ENCODE assay signal across 16 cellular contexts in genomic region chr9:127333326-127334064, GRCh38.
DNase-seq lines count a peak whose midpoint lies in the region; ATAC-seq, FAIRE-seq and TF ChIP-seq lines count a peak whose summit lies in the region.
"Had no signal": no experiment of that assay in that cellular context is flagged by ENCODE, and none has a peak within 500 bp of the region (broad histone marks: within the 10 kb centered on the region; RNA-seq: fewer than 3 reads in every experiment).

No MANE protein-coding gene starts in this region.

- H3K27ac ChIP-seq in HepG2 (ENCODE audit: extremely low read length, insufficient read depth, low read length): no peak overlapping the region
- peak overlapping the region; percentile 29 for H3K27ac ChIP-seq in suprapubic skin

- H2AFZ ChIP-seq in HepG2 (ENCODE audit: low read length): no peak overlapping the region

- H3K4me1 Mint-ChIP-seq in WTC11: no peaks in the 10 kb centered on the region

- H3K9me3 ChIP-seq in HepG2 (ENCODE audit: low read length): no peaks in the 10 kb centered on the region
- H3K9me3 ChIP-seq in suprapubic skin: no peaks in the 10 kb centered on the region

- peak; percentile 4 for FAIRE-seq in HepG2 (lab: Jason Lieb, UNC)
- FAIRE-seq: endothelial cell of umbilical vein, G401.6 had no signal

- no peaks in the 10 kb centered on the region for H3K9me3 Mint-ChIP-seq in WTC11

- CTCF ChIA-PET in WTC11 (lab: Charles Lee) (no interaction called here), HepG2 (lab: Yijun Ruan, JAX; ENCODE audit: low intra/inter-chr PET ratio, low total read pairs) (no interaction called here)

- H3K4me1 ChIP-seq in HepG2 (ENCODE audit: insufficient read depth, low read length): peaks cover 16% of the 10 kb centered on the region
- peaks cover 27% of the 10 kb centered on the region for H3K4me1 ChIP-seq in suprapubic skin

- H3K27me3 Mint-ChIP-seq in WTC11 (ENCODE audit: low read depth): no peaks in the 10 kb centered on the region

- no peak overlapping the region for H3K4me2 ChIP-seq in HepG2 (ENCODE audit: low read depth, low read length)

- H3K36me3 ChIP-seq in HepG2 (replicated peaks in 1 of 2; ENCODE audit: control insufficient read depth in 1 of 2, insufficient read depth in 2 of 2, low read length in 2 of 2): no peaks in the 10 kb centered on the region; a peak in 2 of 5 replicates
- H3K36me3 ChIP-seq in suprapubic skin: peaks cover 4% of the 10 kb centered on the region

- H4K20me1 ChIP-seq in HepG2 (ENCODE audit: insufficient read depth, low read length): no peaks in the 10 kb centered on the region

- no peak for TF ChIP-seq POLR2A in HepG2 (IDR thresholded peaks at IDR 0.05; ENCODE audit: insufficient read depth in 1 of 2, low read depth in 2 of 2, low read length in 2 of 2)
- no peak for TF ChIP-seq POLR2A in suprapubic skin (IDR thresholded peaks at IDR 0.05)

- TF ChIP-seq CTCF in WTC11 (IDR thresholded peaks at IDR 0.05) (no peak), HepG2 (CRISPR knock-in tag; IDR thresholded peaks at IDR 0.05) (no peak), suprapubic skin (IDR thresholded peaks at IDR 0.05) (no peak)

- no peaks in the 10 kb centered on the region; a peak in 1 of 5 replicates for H3K27me3 ChIP-seq in HepG2 (ENCODE audit: control insufficient read depth in 1 of 2, insufficient read depth in 2 of 2, low read length in 2 of 2)
- no peaks in the 10 kb centered on the region for H3K27me3 ChIP-seq in suprapubic skin

- DNase-seq in HuH-7.5 (ENCODE audit: low spot score) (peak; percentile 38), WTC11 (ENCODE audit: low spot score) (no peak), HepG2 (ENCODE audit: low spot score) (no peak), suprapubic skin (ENCODE audit: low spot score in 2 of 2) (no peak), NCI-H187 treated with DMSO at 0.1 percent for 48 hours (lab: John Stamatoyannopoulos, UW) (no peak), RPMI8226 (no peak)
- DNase-seq: activated CD4-positive, alpha-beta T cell treated with anti-CD3 and anti-CD28 coated beads, Interleukin-2, amount 50 U/mL, for 4 hours; activated gamma-delta T cell; C1 segment of cervical spinal cord; MM.1S had no signal

- peak overlapping the region; percentile 2; the same call in 1 of the 2 replicates for H3K27ac Mint-ChIP-seq in WTC11

- in situ Hi-C loops in HepG2 (cut with HindIII; ENCODE audit: extremely low pct_ligation_motif_present, low pct_unique_long_range_greater_than_20kb): no loop called here

- intact Hi-C loops in HepG2 (cut with micrococcal nuclease; ENCODE audit: unreplicated experiment): no loop called here

- ATAC-seq in WTC11 (no peak), HepG2 (peak; percentile 62), HG03280 (IDR thresholded peaks at IDR 0.05; ENCODE audit: unreplicated experiment) (no peak), GM21526 (IDR thresholded peaks at IDR 0.05; ENCODE audit: low FRiP score, unreplicated experiment) (no peak)
- ATAC-seq: HCT116 had no signal

- POLR2A ChIA-PET in WTC11 (lab: Charles Lee): no interaction called here
- POLR2A ChIA-PET in HepG2 (lab: Yijun Ruan, JAX): no interaction called here

- TF ChIP-seq RAD21 in HepG2 (CRISPR knock-in tag; IDR thresholded peaks at IDR 0.05): no peak

- H3K4me3 ChIP-seq in HepG2 (replicated peaks in 1 of 3; ENCODE audit: insufficient read depth in 1 of 3, low read depth in 2 of 3, low read length in 3 of 3) (no peak overlapping the region), suprapubic skin (no peak overlapping the region)
- H3K4me3 ChIP-seq: lung had no signal

- peaks cover 2% of the 10 kb centered on the region; the same call in 1 of the 2 replicates for H3K36me3 Mint-ChIP-seq in WTC11

- H3K4me3 Mint-ChIP-seq in WTC11: no peak overlapping the region

- no peak overlapping the region for H3K9ac ChIP-seq in HepG2 (ENCODE audit: insufficient read depth, low read depth, low read length)

- TF ChIP-seq EP300 in HepG2 (IDR thresholded peaks at IDR 0.05; ENCODE audit: low read depth in 2 of 2, low read length in 2 of 2): no peak
- no peak for TF ChIP-seq EP300 in HepG2 (CRISPR knock-in tag; IDR thresholded peaks at IDR 0.05; ENCODE audit: borderline replicate concordance)
- no peak for TF ChIP-seq EP300 in suprapubic skin (IDR thresholded peaks at IDR 0.05)

- WGBS in HepG2 (ENCODE audit: low lambda C conversion rate): 89% methylated on average over 4 of the region's 4 CpGs
- WGBS in suprapubic skin: 64% methylated on average over 4 of the region's 4 CpGs

- H3K79me2 ChIP-seq in HepG2 (ENCODE audit: insufficient read depth, low read length): no peaks in the 10 kb centered on the region

- BruUV-seq in HepG2 (replicated peaks; lab: Mats Ljungman, UMichigan): no TSS peak

TF ChIP-seq in WTC11, 78 proteins besides CTCF, POLR2A, EP300 and RAD21 (continues in another document):
- TF ChIP-seq ATF2 (CRISPR knock-in tag; IDR thresholded peaks at IDR 0.05; ENCODE audit: borderline replicate concordance, low read depth): no peak
- no peak for TF ChIP-seq ATF3 (CRISPR knock-in tag; conservative IDR thresholded peaks at IDR 0.05)

TF ChIP-seq in HepG2, 621 proteins besides CTCF, POLR2A, EP300 and RAD21:
- no peak for TF ChIP-seq NFE2 (CRISPR knock-in tag; IDR thresholded peaks at IDR 0.05)
